ENCODE assay signal across 9 cellular contexts in genomic region chr1:206541236-206541833, GRCh38.
"Had no signal": no experiment of that assay in that cellular context is flagged by ENCODE, and none has a peak within 500 bp of the region (broad histone marks: within the 10 kb centered on the region; RNA-seq: fewer than 3 reads in every experiment).

No MANE protein-coding gene starts in this region.

- FAIRE-seq: bronchial epithelial cell had no signal

- H3K4me3 ChIP-seq: esophagus muscularis mucosa had no signal

- DNase-seq: activated B cell treated with CpG ODN at 0.5 μM for 24 hours; activated CD4-positive, alpha-beta T cell treated with anti-CD3 and anti-CD28 coated beads, Interleukin-2, amount 50 U/mL, for 1 hour; activated effector memory CD4-positive, alpha-beta T cell treated with Interleukin-2 at 50 U/mL for 16 hours; foreskin fibroblast; left colon; nephron progenitor cell; stimulated activated CD4-positive, alpha-beta T cell treated with anti-CD3 and anti-CD28 coated beads, Interleukin-2, amount 100 ng/mL, for 24 hours had no signal

- H3K27me3 ChIP-seq: esophagus muscularis mucosa had no signal

- H3K9me3 ChIP-seq: esophagus muscularis mucosa had no signal
